ENCODE assay signal across 12 cellular contexts in genomic region chr12:50100561-50100960, GRCh38.
"Had no signal": no experiment of that assay in that cellular context is flagged by ENCODE, and none has a peak within 500 bp of the region (broad histone marks: within the 10 kb centered on the region; RNA-seq: fewer than 3 reads in every experiment).

No MANE protein-coding gene starts in this region.

- H3K4me3 ChIP-seq: esophagus muscularis mucosa, sigmoid colon, spleen, stomach, thyroid gland had no signal

- H3K9me3 Mint-ChIP-seq: activated naive CD4-positive, alpha-beta T cell treated with anti-CD3 and anti-CD28 coated beads for 36 hours; activated naive CD8-positive, alpha-beta T cell treated with anti-CD3 and anti-CD28 coated beads, Interleukin-2, amount 50 U/mL, for 24 hours had no signal

- ATAC-seq: activated naive CD8-positive, alpha-beta T cell treated with anti-CD3 and anti-CD28 coated beads, Interleukin-2, amount 50 U/mL, for 24 hours; left ventricle myocardium superior had no signal

- DNase-seq: activated CD4-positive, CD25-positive, alpha-beta regulatory T cell treated with anti-CD3 and anti-CD28 coated beads, Interleukin-2, amount 50 U/mL, for 72 hours; activated naive CD4-positive, alpha-beta T cell treated with anti-CD3 and anti-CD28 coated beads for 36 hours; activated naive CD8-positive, alpha-beta T cell treated with anti-CD3 and anti-CD28 coated beads, Interleukin-2, amount 50 U/mL, for 24 hours; hippocampal formation; left ventricle myocardium superior; mesenchymal stem cell; sigmoid colon; spleen; stomach; T1000; thyroid gland had no signal

- H3K27me3 Mint-ChIP-seq: activated naive CD8-positive, alpha-beta T cell treated with anti-CD3 and anti-CD28 coated beads, Interleukin-2, amount 50 U/mL, for 24 hours had no signal

- H3K9me3 ChIP-seq: esophagus muscularis mucosa, sigmoid colon, spleen, stomach, thyroid gland had no signal

- H3K4me3 Mint-ChIP-seq: activated naive CD4-positive, alpha-beta T cell treated with anti-CD3 and anti-CD28 coated beads for 36 hours; activated naive CD8-positive, alpha-beta T cell treated with anti-CD3 and anti-CD28 coated beads, Interleukin-2, amount 50 U/mL, for 24 hours had no signal

- H3K27ac Mint-ChIP-seq: activated naive CD4-positive, alpha-beta T cell treated with anti-CD3 and anti-CD28 coated beads for 36 hours; activated naive CD8-positive, alpha-beta T cell treated with anti-CD3 and anti-CD28 coated beads, Interleukin-2, amount 50 U/mL, for 24 hours had no signal

- H3K27ac ChIP-seq: esophagus muscularis mucosa, spleen, stomach, thyroid gland had no signal
